19 cellular contexts compared by ENCODE assay signal in genomic region chr14:88166616-88167015, GRCh38.
DNase-seq lines count a peak whose midpoint lies in the region; FAIRE-seq and TF ChIP-seq lines count a peak whose summit lies in the region.
"Had no signal": no experiment of that assay in that cellular context is flagged by ENCODE, and none has a peak within 500 bp of the region (broad histone marks: within the 10 kb centered on the region; RNA-seq: fewer than 3 reads in every experiment).

No MANE protein-coding gene starts in this region.

- peaks cover 8% of the 10 kb centered on the region for H3K4me1 Mint-ChIP-seq in astrocyte (ENCODE audit: low read depth, unreplicated experiment)

- H4K20me1 ChIP-seq in astrocyte (ENCODE audit: insufficient read depth, low read length), result no peaks in the 10 kb centered on the region
- H4K20me1 ChIP-seq in keratinocyte (ENCODE audit: control insufficient read depth, extremely low read depth, insufficient read depth, low read length), result no peaks in the 10 kb centered on the region
- H4K20me1 ChIP-seq in Karpas-422 (ENCODE audit: insufficient read depth, low read depth, low read length), result no peaks in the 10 kb centered on the region

- no peak for FAIRE-seq in astrocyte (lab: Jason Lieb, UNC)
- FAIRE-seq in keratinocyte (lab: Jason Lieb, UNC), result peak; percentile 99
- FAIRE-seq: pancreas had no signal

- H3K36me3 ChIP-seq in astrocyte (ENCODE audit: insufficient read depth, low read length) (no peaks in the 10 kb centered on the region), keratinocyte (ENCODE audit: control insufficient read depth in 2 of 2, extremely low read depth in 1 of 2, insufficient read depth in 2 of 2, low read length in 2 of 2) (no peaks in the 10 kb centered on the region), Karpas-422 (ENCODE audit: insufficient read depth, low read length) (no peaks in the 10 kb centered on the region), A673 (ENCODE audit: insufficient read depth, low read length, poor library complexity, severe bottlenecking) (no peaks in the 10 kb centered on the region)
- H3K36me3 ChIP-seq: left ventricle myocardium inferior, pancreas had no signal

- H3K9me3 Mint-ChIP-seq in astrocyte (ENCODE audit: unreplicated experiment), result no peaks in the 10 kb centered on the region
- H3K9me3 Mint-ChIP-seq: CD8-positive, alpha-beta T cell had no signal

- H3K27me3 ChIP-seq in astrocyte (ENCODE audit: insufficient read depth, low read length) (no peaks in the 10 kb centered on the region), keratinocyte (ENCODE audit: control insufficient read depth, extremely low read depth, insufficient read depth, low read length) (no peaks in the 10 kb centered on the region), Karpas-422 (ENCODE audit: low read length) (no peaks in the 10 kb centered on the region), A673 (replicated peaks; ENCODE audit: insufficient read depth, low read depth, low read length, poor library complexity) (no peaks in the 10 kb centered on the region)
- H3K27me3 ChIP-seq: pancreas had no signal

- intact Hi-C loops in A673 (cut with micrococcal nuclease; ENCODE audit: unreplicated experiment), result no loop called here

- in situ Hi-C loops in Caki2 (cut with HindIII; ENCODE audit: low pct_unique_long_range_greater_than_20kb, low sequenced_read_pairs), result no loop called here

- CTCF ChIA-PET in A673 (lab: Charles Lee), result no interaction called here

- no TSS peak for BruUV-seq in A673 (replicated peaks; lab: Mats Ljungman, UMichigan)

- no peak for TF ChIP-seq CTCF in astrocyte (IDR thresholded peaks at IDR 0.05; ENCODE audit: insufficient read depth, low read depth, low read length)
- TF ChIP-seq CTCF in keratinocyte (optimal IDR thresholded peaks at IDR 0.05 in 1 of 3, IDR thresholded peaks at IDR 0.05 in 1 of 3, conservative IDR thresholded peaks at IDR 0.05 in 1 of 3; ENCODE audit: extremely low read depth in 1 of 3, insufficient read depth in 2 of 3, low read length in 3 of 3), result no peak
- TF ChIP-seq CTCF in A673 (conservative IDR thresholded peaks at IDR 0.05; ENCODE audit: low read depth, low read length), result no peak
- no peak for TF ChIP-seq CTCF in GM20000 (IDR thresholded peaks at IDR 0.05; ENCODE audit: extremely low read depth, missing control alignments)

- H3K27me3 Mint-ChIP-seq in astrocyte (ENCODE audit: low read depth, unreplicated experiment), result peaks cover 3% of the 10 kb centered on the region

- peak overlapping the region; percentile 18 for H3K4me2 ChIP-seq in astrocyte (ENCODE audit: low read length)
- H3K4me2 ChIP-seq in keratinocyte (ENCODE audit: control insufficient read depth, extremely low read depth, insufficient read depth, low read depth, low read length), result no peak overlapping the region
- H3K4me2 ChIP-seq in Karpas-422 (ENCODE audit: low read depth, low read length, poor library complexity, severe bottlenecking), result no peak overlapping the region

- no peaks in the 10 kb centered on the region for H3K36me3 Mint-ChIP-seq in astrocyte (ENCODE audit: low read depth, unreplicated experiment)
- H3K36me3 Mint-ChIP-seq: activated CD4-positive, alpha-beta memory T cell treated with anti-CD3 and anti-CD28 coated beads for 36 hours; activated naive CD8-positive, alpha-beta T cell; CD8-positive, alpha-beta T cell had no signal

- H3K4me3 ChIP-seq in astrocyte (ENCODE audit: insufficient read depth, low read depth, low read length) (no peak overlapping the region), keratinocyte (ENCODE audit: control insufficient read depth in 2 of 3, extremely low read depth in 1 of 3, insufficient read depth in 2 of 3, low read depth in 1 of 3, low read length in 3 of 3) (no peak overlapping the region), Karpas-422 (ENCODE audit: low read length) (no peak overlapping the region), A673 (ENCODE audit: low read depth, low read length, poor library complexity, severe bottlenecking) (no peak overlapping the region)
- H3K4me3 ChIP-seq: left ventricle myocardium inferior, pancreas had no signal

- H3K27ac Mint-ChIP-seq in astrocyte (ENCODE audit: unreplicated experiment), result no peak overlapping the region
- H3K27ac Mint-ChIP-seq: activated CD4-positive, alpha-beta memory T cell treated with anti-CD3 and anti-CD28 coated beads for 36 hours; activated naive CD8-positive, alpha-beta T cell; CD8-positive, alpha-beta T cell had no signal

- H3K9me1 ChIP-seq in keratinocyte (ENCODE audit: control insufficient read depth, extremely low read depth, insufficient read depth, low read length), result no peaks in the 10 kb centered on the region

- no peak overlapping the region for H2AFZ ChIP-seq in astrocyte (ENCODE audit: low read depth, low read length)
- H2AFZ ChIP-seq in keratinocyte (ENCODE audit: control insufficient read depth, low read length), result peak overlapping the region; percentile 53
- H2AFZ ChIP-seq in Karpas-422 (ENCODE audit: low read length), result no peak overlapping the region

- H3K27ac ChIP-seq in astrocyte (ENCODE audit: low read depth, low read length) (no peak overlapping the region), keratinocyte (ENCODE audit: control insufficient read depth, insufficient read depth, low read length) (no peak overlapping the region), Karpas-422 (ENCODE audit: low read length) (no peak overlapping the region), A673 (ENCODE audit: low read depth, low read length, poor library complexity, severe bottlenecking) (no peak overlapping the region)
- H3K27ac ChIP-seq: left ventricle myocardium inferior, pancreas had no signal

- H3K9me2 ChIP-seq in Karpas-422 (replicated peaks; ENCODE audit: insufficient read depth, low read length), result no peaks in the 10 kb centered on the region

- no peak overlapping the region for H3K9ac ChIP-seq in astrocyte (ENCODE audit: low read length)
- no peak overlapping the region for H3K9ac ChIP-seq in keratinocyte (ENCODE audit: control insufficient read depth, extremely low read depth, insufficient read depth, low read length)
- H3K9ac ChIP-seq in Karpas-422 (ENCODE audit: low read length), result no peak overlapping the region

- H3K79me2 ChIP-seq in astrocyte (ENCODE audit: insufficient read depth, low read length), result no peaks in the 10 kb centered on the region
- no peaks in the 10 kb centered on the region for H3K79me2 ChIP-seq in keratinocyte (ENCODE audit: control insufficient read depth, insufficient read depth, low read length)
- H3K79me2 ChIP-seq in Karpas-422 (ENCODE audit: low read length), result no peaks in the 10 kb centered on the region

- no peaks in the 10 kb centered on the region for H3K9me3 ChIP-seq in astrocyte (ENCODE audit: insufficient read depth, low read depth, low read length)
- H3K9me3 ChIP-seq in keratinocyte (ENCODE audit: control insufficient read depth, low read depth, low read length), result no peaks in the 10 kb centered on the region
- H3K9me3 ChIP-seq in Karpas-422 (ENCODE audit: low read length), result peaks cover 14% of the 10 kb centered on the region
- no peaks in the 10 kb centered on the region for H3K9me3 ChIP-seq in A673 (ENCODE audit: low read depth, low read length, poor library complexity, severe bottlenecking)
- H3K9me3 ChIP-seq: pancreas had no signal

- dilution Hi-C loops in keratinocyte (cut with MboI; ENCODE audit: extremely low pct_ligation_motif_present, low sequenced_read_pairs), result no loop called here

- no peak overlapping the region for H3K4me3 Mint-ChIP-seq in astrocyte (ENCODE audit: unreplicated experiment)
- H3K4me3 Mint-ChIP-seq: activated CD4-positive, alpha-beta memory T cell treated with anti-CD3 and anti-CD28 coated beads for 36 hours; activated naive CD8-positive, alpha-beta T cell; CD8-positive, alpha-beta T cell had no signal

- DNase-seq in Caki2 (ENCODE audit: low read depth), result peak; percentile 8
- DNase-seq in HT-29 (ENCODE audit: low spot score), result peak; percentile 1
- DNase-seq in astrocyte (ENCODE audit: low read depth), result peak; percentile 61
- peak; percentile 71 for DNase-seq in keratinocyte (ENCODE audit: low read depth, low spot score)
- no peak for DNase-seq in Karpas-422
- DNase-seq in A673 (ENCODE audit: low spot score), result no peak
- DNase-seq in NCI-H526 treated with DMSO at 0.1 percent for 48 hours (lab: John Stamatoyannopoulos, UW), result no peak
- DNase-seq in GM20000 (ENCODE audit: low spot score), result no peak
- DNase-seq: activated CD4-positive, alpha-beta memory T cell treated with anti-CD3 and anti-CD28 coated beads for 36 hours; activated T-cell treated with anti-CD3 and anti-CD28 coated beads, Interleukin-2, amount 50 U/mL, for 48 hours; CD8-positive, alpha-beta T cell; central memory CD4-positive, alpha-beta T cell; effector memory CD4-positive, alpha-beta T cell; left ventricle myocardium inferior; NK-92 treated with Interleukin-12 subunit alpha and Interleukin-12 subunit beta, amount 100 ng/mL, for 24 hours; pancreas; stimulated activated CD4-positive, alpha-beta T cell treated with anti-CD3 and anti-CD28 coated beads, Interleukin-4, amount 100 ng/mL, for 24 hours; substantia nigra had no signal

- H3K4me1 ChIP-seq in astrocyte (ENCODE audit: insufficient read depth, low read length) (no peaks in the 10 kb centered on the region), keratinocyte (ENCODE audit: control insufficient read depth, extremely low read depth, insufficient read depth, low read length) (peaks cover 4% of the 10 kb centered on the region), Karpas-422 (ENCODE audit: low read length) (peaks cover 5% of the 10 kb centered on the region; the same call in 1 of the 2 replicates), A673 (ENCODE audit: insufficient read depth, low read length, poor library complexity, severe bottlenecking) (no peaks in the 10 kb centered on the region)
- H3K4me1 ChIP-seq: left ventricle myocardium inferior, pancreas had no signal

- POLR2A ChIA-PET in A673 (lab: Charles Lee; ENCODE audit: low non-redundant PET), result no interaction called here

Comparison
In these comparisons a context has a peak if more than half of its experiments do, and no peak if none do; other contexts are left out.
1. DNase-seq: peak in Caki2 (single experiment), HT-29 (single experiment), astrocyte (single experiment) and keratinocyte (single experiment); none in Karpas-422 (single experiment), A673 (single experiment), NCI-H526 treated with DMSO at 0.1 percent for 48 hours (single experiment) and GM20000 (single experiment).